1 cellular context compared by ENCODE assay signal in the genomic region with DNA sequence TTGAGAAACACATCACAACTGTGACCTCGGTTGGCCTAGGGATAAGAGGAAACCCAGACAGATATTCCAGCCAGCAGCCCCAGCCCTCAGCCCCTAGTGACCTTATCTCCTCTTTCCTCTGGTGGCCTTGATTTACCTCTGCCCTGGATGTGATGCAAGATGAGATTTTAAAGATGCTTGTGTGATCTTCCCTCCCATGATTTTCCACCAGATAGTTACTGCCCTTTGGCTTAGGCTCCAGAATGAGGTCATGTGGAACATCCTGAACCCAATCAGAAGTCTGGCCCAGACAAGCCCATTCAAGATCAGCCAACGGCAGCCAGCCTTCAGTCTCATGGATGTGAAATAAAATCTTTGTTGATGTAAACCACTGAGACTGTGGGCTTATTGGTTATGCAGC.
TF ChIP-seq lines count a peak whose summit lies in the region.

No MANE protein-coding gene starts in this region.

TF ChIP-seq in liver, 16 proteins besides CTCF, POLR2A, EP300 and RAD21 (continued from another document):
- TF ChIP-seq, protein P1, sequence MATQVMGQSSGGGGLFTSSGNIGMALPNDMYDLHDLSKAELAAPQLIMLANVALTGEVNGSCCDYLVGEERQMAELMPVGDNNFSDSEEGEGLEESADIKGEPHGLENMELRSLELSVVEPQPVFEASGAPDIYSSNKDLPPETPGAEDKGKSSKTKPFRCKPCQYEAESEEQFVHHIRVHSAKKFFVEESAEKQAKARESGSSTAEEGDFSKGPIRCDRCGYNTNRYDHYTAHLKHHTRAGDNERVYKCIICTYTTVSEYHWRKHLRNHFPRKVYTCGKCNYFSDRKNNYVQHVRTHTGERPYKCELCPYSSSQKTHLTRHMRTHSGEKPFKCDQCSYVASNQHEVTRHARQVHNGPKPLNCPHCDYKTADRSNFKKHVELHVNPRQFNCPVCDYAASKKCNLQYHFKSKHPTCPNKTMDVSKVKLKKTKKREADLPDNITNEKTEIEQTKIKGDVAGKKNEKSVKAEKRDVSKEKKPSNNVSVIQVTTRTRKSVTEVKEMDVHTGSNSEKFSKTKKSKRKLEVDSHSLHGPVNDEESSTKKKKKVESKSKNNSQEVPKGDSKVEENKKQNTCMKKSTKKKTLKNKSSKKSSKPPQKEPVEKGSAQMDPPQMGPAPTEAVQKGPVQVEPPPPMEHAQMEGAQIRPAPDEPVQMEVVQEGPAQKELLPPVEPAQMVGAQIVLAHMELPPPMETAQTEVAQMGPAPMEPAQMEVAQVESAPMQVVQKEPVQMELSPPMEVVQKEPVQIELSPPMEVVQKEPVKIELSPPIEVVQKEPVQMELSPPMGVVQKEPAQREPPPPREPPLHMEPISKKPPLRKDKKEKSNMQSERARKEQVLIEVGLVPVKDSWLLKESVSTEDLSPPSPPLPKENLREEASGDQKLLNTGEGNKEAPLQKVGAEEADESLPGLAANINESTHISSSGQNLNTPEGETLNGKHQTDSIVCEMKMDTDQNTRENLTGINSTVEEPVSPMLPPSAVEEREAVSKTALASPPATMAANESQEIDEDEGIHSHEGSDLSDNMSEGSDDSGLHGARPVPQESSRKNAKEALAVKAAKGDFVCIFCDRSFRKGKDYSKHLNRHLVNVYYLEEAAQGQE (IDR thresholded peaks at IDR 0.05): no peak
- TF ChIP-seq JUND (IDR thresholded peaks at IDR 0.05) (peak; percentile 85 to 87), SP1 (IDR thresholded peaks at IDR 0.05) (peak; percentile 87), HNF4G (IDR thresholded peaks at IDR 0.05) (peak; percentile 57), RXRA (IDR thresholded peaks at IDR 0.05) (peak; percentile 98 to 99), EGR1 (IDR thresholded peaks at IDR 0.05; ENCODE audit: low read depth in 2 of 2) (peak; percentile 42 to 90)
- TF ChIP-seq, protein P2, sequence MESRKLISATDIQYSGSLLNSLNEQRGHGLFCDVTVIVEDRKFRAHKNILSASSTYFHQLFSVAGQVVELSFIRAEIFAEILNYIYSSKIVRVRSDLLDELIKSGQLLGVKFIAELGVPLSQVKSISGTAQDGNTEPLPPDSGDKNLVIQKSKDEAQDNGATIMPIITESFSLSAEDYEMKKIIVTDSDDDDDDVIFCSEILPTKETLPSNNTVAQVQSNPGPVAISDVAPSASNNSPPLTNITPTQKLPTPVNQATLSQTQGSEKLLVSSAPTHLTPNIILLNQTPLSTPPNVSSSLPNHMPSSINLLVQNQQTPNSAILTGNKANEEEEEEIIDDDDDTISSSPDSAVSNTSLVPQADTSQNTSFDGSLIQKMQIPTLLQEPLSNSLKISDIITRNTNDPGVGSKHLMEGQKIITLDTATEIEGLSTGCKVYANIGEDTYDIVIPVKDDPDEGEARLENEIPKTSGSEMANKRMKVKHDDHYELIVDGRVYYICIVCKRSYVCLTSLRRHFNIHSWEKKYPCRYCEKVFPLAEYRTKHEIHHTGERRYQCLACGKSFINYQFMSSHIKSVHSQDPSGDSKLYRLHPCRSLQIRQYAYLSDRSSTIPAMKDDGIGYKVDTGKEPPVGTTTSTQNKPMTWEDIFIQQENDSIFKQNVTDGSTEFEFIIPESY (IDR thresholded peaks at IDR 0.05): peak; percentile 20
